ENCODE assay signal across 15 cellular contexts in the genomic region with DNA sequence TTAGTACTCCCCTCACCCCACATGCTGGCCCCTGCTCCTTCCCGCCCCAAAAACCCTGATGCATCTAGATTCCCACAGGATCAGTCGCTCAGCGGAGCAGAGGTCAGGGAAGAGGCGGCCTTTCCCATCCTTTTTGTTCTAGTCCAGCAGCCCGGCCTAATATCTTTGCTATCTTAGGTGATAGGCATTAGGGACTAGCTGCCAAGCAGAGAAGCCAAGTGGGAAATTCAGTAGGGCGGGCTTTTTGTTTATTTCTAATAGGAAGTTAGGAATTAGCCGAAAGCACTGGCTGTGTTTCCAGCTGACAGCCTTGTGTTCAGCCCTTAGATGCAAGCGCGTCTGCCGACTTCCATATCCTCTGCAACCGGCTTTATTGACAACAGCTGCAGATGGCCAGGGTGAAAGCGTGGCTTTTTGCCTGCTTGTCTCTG. TPM values are rescaled to one million over a fixed set of nuclear protein-coding genes. Genes with fewer than 3 reads are reported as not detected.
DNase-seq lines count a peak whose midpoint lies in the region; ATAC-seq lines count a peak whose summit lies in the region.
"Had no signal": no experiment of that assay in that cellular context is flagged by ENCODE, and none has a peak within 500 bp of the region (broad histone marks: within the 10 kb centered on the region; RNA-seq: fewer than 3 reads in every experiment).

No MANE protein-coding gene starts in this region.

- ATAC-seq in left ventricle myocardium superior (peak; percentile 79), sciatic nerve (peak; percentile 66)
- ATAC-seq: HepG2; stimulated activated naive CD8-positive, alpha-beta T cell treated with anti-CD3 and anti-CD28 coated beads, Interleukin-15, amount 100 ng/mL, for 72 hours had no signal

- intact Hi-C loops in left ventricle myocardium superior (cut with micrococcal nuclease) (no loop called here), sciatic nerve (cut with DNase I) (no loop called here)

- DNase-seq in NCI-H446 treated with DMSO at 0.1 percent for 48 hours (lab: John Stamatoyannopoulos, UW) (peak; percentile 26), dermis blood vessel endothelial cell (peak; percentile 2), left ventricle myocardium superior (no peak), sciatic nerve (ENCODE audit: low spot score) (no peak), NCI-H510A (lab: John Stamatoyannopoulos, UW) (no peak)
- DNase-seq in NK-92 treated with Interleukin-12 subunit alpha and Interleukin-12 subunit beta, amount 100 ng/mL, for 24 hours (lab: John Stamatoyannopoulos, UW): no peak
- no peak for DNase-seq in effector CD8-positive, alpha-beta T cell (lab: John Stamatoyannopoulos, UW)
- DNase-seq in stimulated activated CD4-positive, alpha-beta T cell treated with anti-CD3 and anti-CD28 coated beads, Interleukin-2, amount 100 ng/mL, for 24 hours: no peak
- DNase-seq: activated CD4-positive, alpha-beta T cell treated with anti-CD3 and anti-CD28 coated beads, Interleukin-2, amount 50 U/mL, for 4 hours; DMS79 treated with DMSO at 0.1 percent for 48 hours; GM23248; NCI-H2081; NCI-H774; stimulated activated naive CD8-positive, alpha-beta T cell treated with anti-CD3 and anti-CD28 coated beads, Interleukin-15, amount 100 ng/mL, for 72 hours had no signal

RNA-seq across cellular contexts. Expression of gene BCAR3, which starts 59.0 kb away (rescaled TPM):
- 47.1 and 50.5 TPM in 2 replicates for total RNA-seq in dermis blood vessel endothelial cell
- 15.2 TPM for total RNA-seq in left ventricle myocardium superior
- total RNA-seq in sciatic nerve: 35.9 TPM

Comparison
In these comparisons a context has a peak if more than half of its experiments do, and no peak if none do; other contexts are left out.
1. DNase-seq: peak in NCI-H446 treated with DMSO at 0.1 percent for 48 hours (single experiment) and dermis blood vessel endothelial cell (single experiment); none in left ventricle myocardium superior (single experiment), sciatic nerve (single experiment), NK-92 treated with Interleukin-12 subunit alpha and Interleukin-12 subunit beta, amount 100 ng/mL, for 24 hours (single experiment), effector CD8-positive, alpha-beta T cell (single experiment), NCI-H510A (single experiment) and stimulated activated CD4-positive, alpha-beta T cell treated with anti-CD3 and anti-CD28 coated beads, Interleukin-2, amount 100 ng/mL, for 24 hours (0 of 2).